Comparison of ENCODE assay signal across 1 cellular context in genomic region chr18:55353806-55354205, GRCh38.
TF ChIP-seq lines count a peak whose summit lies in the region.

No MANE protein-coding gene starts in this region.

TF ChIP-seq in SK-N-SH, 30 proteins besides CTCF, POLR2A, EP300 and RAD21:
- TF ChIP-seq TEAD4 (IDR thresholded peaks at IDR 0.05; ENCODE audit: borderline replicate concordance, insufficient read depth) (no peak), EZH2phosphoT487 (IDR thresholded peaks at IDR 0.05; ENCODE audit: borderline replicate concordance, low read depth) (no peak), POLR2AphosphoS5 (IDR thresholded peaks at IDR 0.05; ENCODE audit: low read depth, low read length) (no peak), ELF1 (IDR thresholded peaks at IDR 0.05) (no peak), REST (IDR thresholded peaks at IDR 0.05; ENCODE audit: low read depth, low read length) (no peak), JUND (IDR thresholded peaks at IDR 0.05) (no peak), TAF1 (IDR thresholded peaks at IDR 0.05; ENCODE audit: borderline replicate concordance, low read depth, low read length) (no peak), USF2 (IDR thresholded peaks at IDR 0.05; ENCODE audit: borderline replicate concordance, low read depth, low read length) (no peak)
TF ChIP-seq in SK-N-SH: peak in this region for 0.
